ENCODE assay signal across 2 cellular contexts in genomic region chr10:43601576-43601975, GRCh38. TPM values are rescaled to one million over a fixed set of nuclear protein-coding genes. Genes with fewer than 3 reads are reported as not detected.
"Had no signal": no experiment of that assay in that cellular context is flagged by ENCODE, and none has a peak within 500 bp of the region (broad histone marks: within the 10 kb centered on the region; RNA-seq: fewer than 3 reads in every experiment).

No MANE protein-coding gene starts in this region.

RNA-seq across cellular contexts. Expression of gene ZNF239, which starts 27.2 kb away (rescaled TPM):
- total RNA-seq: OCI-LY7, SJCRH30 had no signal

RNA-seq across cellular contexts. Expression of gene ZNF32, which starts 47.1 kb away (rescaled TPM):
- total RNA-seq: OCI-LY7 had no signal
